In genomic region chr15:90031231-90031791, GRCh38 we compare ENCODE assay signal across 7 cellular contexts. TPM values are rescaled to one million over a fixed set of nuclear protein-coding genes. Genes with fewer than 3 reads are reported as not detected.
DNase-seq lines count a peak whose midpoint lies in the region; ATAC-seq, FAIRE-seq and TF ChIP-seq lines count a peak whose summit lies in the region.

No MANE protein-coding gene starts in this region.

- H3K9ac ChIP-seq in KMS-11, result peak overlapping the region; percentile 75
- H3K9ac ChIP-seq in GM12878 (ENCODE audit: control insufficient read depth, insufficient read depth, low read length), result peak overlapping the region; percentile 33; the same call in 1 of the 2 replicates

- DNase-seq in GM12878 (ENCODE audit: low read depth, low spot score) (peak; percentile 95), DMS153 treated with DMSO at 0.1 percent for 48 hours (lab: John Stamatoyannopoulos, UW; ENCODE audit: unreplicated experiment) (no peak)
- DNase-seq in natural killer cell treated with Interleukin-12 subunit alpha and Interleukin-12 subunit beta and Interleukin-15 and Interleukin-18, amount 100 ng/mL, for 72 hours (ENCODE audit: low spot score), result peak; percentile 82
- DNase-seq in activated CD8-positive, alpha-beta memory T cell treated with anti-CD3 and anti-CD28 coated beads for 24 hours, result no peak

- H3K27ac Mint-ChIP-seq in natural killer cell treated with Interleukin-12 subunit alpha and Interleukin-12 subunit beta and Interleukin-15 and Interleukin-18, amount 100 ng/mL, for 72 hours, result peak overlapping the region; percentile 80 to 87

- H3K9me3 ChIP-seq in GM12878 (replicated peaks; ENCODE audit: control insufficient read depth, insufficient read depth, low read length), result no peaks in the 10 kb centered on the region; the same call in 1 of the 3 replicates

- TF ChIP-seq EP300 in GM12878 (IDR thresholded peaks at IDR 0.05; ENCODE audit: borderline replicate concordance in 1 of 2, control insufficient read depth in 1 of 2, low read depth in 2 of 2, low read length in 2 of 2), result peak; percentile 60 to 83; a peak in 3 of 4 replicates

- intact Hi-C loops in GM12878 (cut with micrococcal nuclease; ENCODE audit: unreplicated experiment), result loop anchor here (5.0 kb wide), 1 partner anchor 41 kb away; no protein-coding TSS in a partner anchor

- peak overlapping the region; percentile 98 for H3K4me2 ChIP-seq in KMS-11
- H3K4me2 ChIP-seq in GM12878 (ENCODE audit: control insufficient read depth, insufficient read depth), result peak overlapping the region; percentile 78

- H3K27me3 ChIP-seq in KMS-11 (ENCODE audit: insufficient read depth, low read depth) (no peaks in the 10 kb centered on the region), GM12878 (replicated peaks in 1 of 2; ENCODE audit: control insufficient read depth in 2 of 2, insufficient read depth in 2 of 2, low read length in 1 of 2) (no peaks in the 10 kb centered on the region)

- H2AFZ ChIP-seq in KMS-11 (ENCODE audit: low read depth), result peak overlapping the region; percentile 67; the same call in 1 of the 2 replicates
- H2AFZ ChIP-seq in GM12878 (ENCODE audit: control insufficient read depth, low read depth, low read length), result peak overlapping the region; percentile 51; the same call in 1 of the 2 replicates

- H3K36me3 Mint-ChIP-seq in natural killer cell treated with Interleukin-12 subunit alpha and Interleukin-12 subunit beta and Interleukin-15 and Interleukin-18, amount 100 ng/mL, for 72 hours, result no peaks in the 10 kb centered on the region

- H3K4me1 ChIP-seq in KMS-11 (ENCODE audit: low read depth, poor library complexity, severe bottlenecking) (peaks cover 75% of the 10 kb centered on the region), GM12878 (ENCODE audit: control insufficient read depth, insufficient read depth, low read length) (peaks cover 41% of the 10 kb centered on the region)

- in situ Hi-C loops in GM12878 (cut with MboI), result no loop called here

- RAD21 ChIA-PET in GM12878 (lab: Charles Lee; ENCODE audit: unreplicated experiment), result interaction anchor here (0.6 to 4.9 kb wide), 17 partner anchors 8 to 260 kb away, joined by 3 to 39 read pairs (median 4); no protein-coding TSS in a partner anchor

- H3K79me2 ChIP-seq in KMS-11 (ENCODE audit: insufficient read depth, low read depth) (peaks cover 63% of the 10 kb centered on the region), GM12878 (ENCODE audit: control insufficient read depth, insufficient read depth, low read length) (peaks cover 51% of the 10 kb centered on the region)

- peak overlapping the region; percentile 96 for H3K27ac ChIP-seq in KMS-11
- peak overlapping the region; percentile 75 for H3K27ac ChIP-seq in GM12878 (ENCODE audit: control insufficient read depth, insufficient read depth)

- CTCF ChIA-PET in GM12878 (lab: Yijun Ruan, JAX), result interaction anchor here (0.7 to 3.4 kb wide), 8 partner anchors 8 to 44 kb away, joined by 3 to 15 read pairs (median 4); no protein-coding TSS in a partner anchor

- no peaks in the 10 kb centered on the region for H3K36me3 ChIP-seq in KMS-11 (ENCODE audit: insufficient read depth)
- no peaks in the 10 kb centered on the region; a peak in 2 of 4 replicates for H3K36me3 ChIP-seq in GM12878 (ENCODE audit: control insufficient read depth in 2 of 2, insufficient read depth in 2 of 2, low read length in 1 of 2)

- H3K4me1 Mint-ChIP-seq in natural killer cell treated with Interleukin-12 subunit alpha and Interleukin-12 subunit beta and Interleukin-15 and Interleukin-18, amount 100 ng/mL, for 72 hours (ENCODE audit: low read depth in 2 of 2), result peaks cover 56 to 57% of the 10 kb centered on the region in 2 donors

- H4K20me1 ChIP-seq in KMS-11 (ENCODE audit: insufficient read depth) (no peaks in the 10 kb centered on the region), GM12878 (ENCODE audit: control insufficient read depth, insufficient read depth) (no peaks in the 10 kb centered on the region)

- ATAC-seq in GM18505 (IDR thresholded peaks at IDR 0.05; ENCODE audit: unreplicated experiment) (peak; percentile 82), GM21576 (IDR thresholded peaks at IDR 0.05; ENCODE audit: unreplicated experiment) (peak; percentile 87), GM12878 (peak; percentile 92)
- ATAC-seq in natural killer cell treated with Interleukin-12 subunit alpha and Interleukin-12 subunit beta and Interleukin-15 and Interleukin-18, amount 100 ng/mL, for 72 hours, result peak; percentile 66 to 74

- BruUV-seq in GM12878 (replicated peaks; lab: Mats Ljungman, UMichigan), result no TSS peak

- peak; percentile 93 for FAIRE-seq in GM12878 (lab: Jason Lieb, UNC)

- no peaks in the 10 kb centered on the region for H3K9me3 Mint-ChIP-seq in natural killer cell treated with Interleukin-12 subunit alpha and Interleukin-12 subunit beta and Interleukin-15 and Interleukin-18, amount 100 ng/mL, for 72 hours

- TF ChIP-seq CTCF in KMS-11 (conservative IDR thresholded peaks at IDR 0.05; ENCODE audit: low read depth, low read length) (no peak), GM12878 (IDR thresholded peaks at IDR 0.05 in 2 of 3, conservative IDR thresholded peaks at IDR 0.05 in 1 of 3; ENCODE audit: control insufficient read depth in 2 of 3, extremely low read depth in 1 of 3, insufficient read depth in 1 of 3, low read depth in 3 of 3, low read length in 3 of 3) (no peak)

- peak; percentile 55 for TF ChIP-seq POLR2A in GM18505 (IDR thresholded peaks at IDR 0.05; ENCODE audit: borderline replicate concordance, extremely low read depth, insufficient read depth, insufficient read length)
- 0 out of 2 replicates have a peak, but pooled peaks have one; percentile 17 for TF ChIP-seq POLR2A in GM12878 (IDR thresholded peaks at IDR 0.05; ENCODE audit: low read depth, low read length)

- SMC1A ChIA-PET in GM12878 (lab: Charles Lee; ENCODE audit: uncharacterized antibody, unreplicated experiment), result interaction anchor here (0.6 to 12.0 kb wide), 15 partner anchors 10 to 1422 kb away, joined by 3 to 224 read pairs (median 4); partner anchors contain the start of gene ZNF710

- TF ChIP-seq RAD21 in GM12878 (IDR thresholded peaks at IDR 0.05; ENCODE audit: insufficient read depth, low read depth, low read length), result 0 out of 2 replicates have a peak, but pooled peaks have one; percentile 6

- H3K4me3 Mint-ChIP-seq in natural killer cell treated with Interleukin-12 subunit alpha and Interleukin-12 subunit beta and Interleukin-15 and Interleukin-18, amount 100 ng/mL, for 72 hours, result peak overlapping the region; percentile 76

- no peak overlapping the region for H3K4me3 ChIP-seq in KMS-11 (IDR thresholded peaks at IDR 0.05; ENCODE audit: insufficient read depth, low read depth, low read length)
- peak overlapping the region; percentile 12; the same call in 1 of the 2 replicates for H3K4me3 ChIP-seq in GM12878

- POLR2A ChIA-PET in GM12878 (lab: Charles Lee), result interaction anchor here (0.6 to 7.5 kb wide), 9 partner anchors 9 to 133 kb away, joined by 3 to 56 read pairs (median 5); no protein-coding TSS in a partner anchor

- H3K27me3 Mint-ChIP-seq in natural killer cell treated with Interleukin-12 subunit alpha and Interleukin-12 subunit beta and Interleukin-15 and Interleukin-18, amount 100 ng/mL, for 72 hours, result no peaks in the 10 kb centered on the region

- 0% methylated on average over 8 of the region's 8 CpGs for WGBS in GM12878 (ENCODE audit: insufficient coverage, insufficient replicate concordance, low lambda C conversion rate, missing lambda C conversion rate)

TF ChIP-seq in GM12878, 131 proteins besides CTCF, POLR2A, EP300 and RAD21 (continues in another document):
- peak; percentile 87 for TF ChIP-seq ATF7 (IDR thresholded peaks at IDR 0.05; ENCODE audit: low read depth)
- TF ChIP-seq MEF2A (IDR thresholded peaks at IDR 0.05; ENCODE audit: insufficient read depth, low read depth, low read length), result no peak
- no peak for TF ChIP-seq MXI1 (IDR thresholded peaks at IDR 0.05; ENCODE audit: low read depth, low read length)
- peak; percentile 77 for TF ChIP-seq EED (IDR thresholded peaks at IDR 0.05; ENCODE audit: low read depth)

RNA-seq across cellular contexts. Expression of gene ZNF710, which starts 30.2 kb away (rescaled TPM):
- 34.7 and 37.4 TPM in 2 replicates for total RNA-seq in GM12878 (2013; cell fraction: nucleolus; rRNA removed)
- total RNA-seq in GM12878 (2014; rRNA removed) (17.3 and 23.0 TPM in 2 replicates), GM12878 (2014; rRNA removed; fragmentation: Illumina TruSeq; extraction: Trizol) (11.3 and 13.7 TPM in 2 replicates), GM12878 (2021) (31.5 and 43.5 TPM in 2 replicates)
- 3.8 TPM for polyA plus RNA-seq in GM12878 (2011; ENCODE audit: low read depth)
- polyA plus RNA-seq in GM12878 (2011; rRNA removed) (4.0 and 6.6 TPM in 2 replicates), GM12878 (2014; fragmentation: Illumina TruSeq; extraction: Trizol) (3.6 and 13.1 TPM in 2 replicates), GM12878 (2014; fragmentation: Nextera tagmentation; extraction: Ambion mirVana) (1 to 10 TPM; 1.4 to 4.5 TPM), GM12878 (2014; rRNA removed) (13.5 and 16.7 TPM in 2 replicates), GM12878 (2016; fragmentation: Nextera tagmentation; extraction: Ambion mirVana) (1 to 10 TPM; 4.1 to 5.1 TPM)
- polyA plus RNA-seq in GM12878 (2011; cell fraction: cytosol; rRNA removed), result 9.5 and 10.0 TPM in 2 replicates
- polyA plus RNA-seq in GM12878 (2011; cell fraction: nucleus; rRNA removed), result 11.6 and 18.2 TPM in 2 replicates
- polyA plus RNA-seq in GM12878 (2012), result 7.9 and 10.4 TPM in 2 replicates
- 11.6 and 19.6 TPM in 2 replicates for polyA minus RNA-seq in GM12878 (2011; rRNA and poly(A)+ RNA removed)
- polyA minus RNA-seq in GM12878 (2011; cell fraction: cytosol; rRNA and poly(A)+ RNA removed), result 14.3 and 15.8 TPM in 2 replicates
- polyA minus RNA-seq in GM12878 (2011; cell fraction: nucleus; rRNA and poly(A)+ RNA removed), result 5.4 and 10.0 TPM in 2 replicates
- total RNA-seq in natural killer cell treated with Interleukin-12 subunit alpha and Interleukin-12 subunit beta and Interleukin-15 and Interleukin-18, amount 100 ng/mL, for 72 hours, result 10 to 100 TPM; 26.6 to 32.6 TPM

Comparison
In these comparisons a context has a peak if more than half of its experiments do, and no peak if none do; other contexts are left out.
1. DNase-seq: peak in GM12878 (single experiment) and natural killer cell treated with Interleukin-12 subunit alpha and Interleukin-12 subunit beta and Interleukin-15 and Interleukin-18, amount 100 ng/mL, for 72 hours (single experiment); none in DMS153 treated with DMSO at 0.1 percent for 48 hours (single experiment) and activated CD8-positive, alpha-beta memory T cell treated with anti-CD3 and anti-CD28 coated beads for 24 hours (single experiment).
2. Peak in every context shown above with its lines, with median percentiles within 50 percentile points of each other: ATAC-seq.